ENCODE assay signal across 8 cellular contexts in the genomic region with DNA sequence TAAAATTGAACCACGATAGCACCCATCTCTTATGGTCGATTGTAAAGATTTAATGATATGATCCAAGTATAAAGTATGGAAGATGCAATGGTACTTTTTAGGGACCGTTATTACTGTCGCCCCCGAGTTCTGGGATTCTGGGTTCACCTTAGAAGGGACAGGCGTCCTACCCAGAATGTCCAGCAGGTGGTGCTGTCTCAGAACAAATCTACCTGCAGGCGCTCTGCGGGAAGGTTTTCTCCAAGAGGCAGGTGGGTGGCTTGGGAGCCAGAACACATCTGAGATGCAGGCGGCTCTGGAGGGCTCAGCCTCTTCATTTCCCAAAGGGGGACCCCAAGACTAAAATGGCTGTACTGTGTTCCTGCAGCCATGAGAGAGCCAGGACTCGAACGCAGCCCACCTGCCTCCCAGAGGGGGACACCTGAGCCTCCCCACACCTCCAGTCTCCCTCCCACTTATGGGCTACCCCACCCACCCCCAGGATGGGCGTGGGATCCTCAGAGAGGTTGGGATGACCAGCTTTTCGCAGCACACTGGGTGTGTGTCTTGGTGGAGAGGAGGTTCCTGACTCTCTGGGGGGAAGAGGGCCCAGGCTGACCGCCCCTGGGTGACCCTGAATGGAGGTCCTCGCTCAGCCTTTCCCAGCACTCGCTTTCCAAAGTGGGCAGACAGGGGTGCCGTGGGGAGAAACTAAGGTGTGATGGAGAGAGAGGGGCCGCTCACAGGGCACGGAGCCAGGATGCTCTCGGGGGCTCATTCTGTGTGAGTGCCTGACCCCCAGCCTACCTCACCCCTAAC. TPM values are rescaled to one million over a fixed set of nuclear protein-coding genes. Genes with fewer than 3 reads are reported as not detected.
DNase-seq lines count a peak whose midpoint lies in the region; ATAC-seq and TF ChIP-seq lines count a peak whose summit lies in the region.

No MANE protein-coding gene starts in this region.

- intact Hi-C loops in head of caudate nucleus (cut with DNase I) = loop anchor here (5.0 kb wide), 1 partner anchor 327 kb away; no protein-coding TSS in a partner anchor

- DNase-seq in CMK (ENCODE audit: low read depth) = peak; percentile 9
- DNase-seq in HT1080 (ENCODE audit: low read depth) = peak; percentile 21
- peak; percentile 45 for DNase-seq in RPMI7951 (ENCODE audit: low read depth)
- DNase-seq in activated gamma-delta T cell treated with anti-CD3 and anti-CD28 coated beads, Interleukin-2, amount 50 U/mL, for 16 hours (ENCODE audit: low read depth) = peak; percentile 66
- DNase-seq in head of caudate nucleus = peak; percentile 72 to 96 (median 90)
- DNase-seq in progenitor cell of endocrine pancreas (ENCODE audit: low spot score, unreplicated experiment) = peak; percentile 78

- no peaks in the 10 kb centered on the region for H3K36me3 Mint-ChIP-seq in progenitor cell of endocrine pancreas (ENCODE audit: insufficient read depth)

- peak; percentile 92 for TF ChIP-seq CTCF in progenitor cell of endocrine pancreas (IDR thresholded peaks at IDR 0.05; ENCODE audit: unreplicated experiment)

- no peak overlapping the region for H3K4me3 Mint-ChIP-seq in progenitor cell of endocrine pancreas (ENCODE audit: low read depth)

- peaks cover 32% of the 10 kb centered on the region for H3K27me3 Mint-ChIP-seq in progenitor cell of endocrine pancreas

- no peak for ATAC-seq in HG03196 (IDR thresholded peaks at IDR 0.05; ENCODE audit: unreplicated experiment)
- no peak for ATAC-seq in GM18909 (IDR thresholded peaks at IDR 0.05; ENCODE audit: poor library complexity, unreplicated experiment)

- H3K27ac Mint-ChIP-seq in progenitor cell of endocrine pancreas = no peak overlapping the region

- H3K9me3 Mint-ChIP-seq in progenitor cell of endocrine pancreas (ENCODE audit: low read depth) = no peaks in the 10 kb centered on the region

- no peaks in the 10 kb centered on the region for H3K4me1 Mint-ChIP-seq in progenitor cell of endocrine pancreas (ENCODE audit: low read depth)

RNA-seq across cellular contexts. Expression of gene CORO2B, which starts 28.1 kb away (rescaled TPM):
- total RNA-seq in HT1080 (2014; rRNA removed; shearing (Covaris generic)) = 12.3 and 15.9 TPM in 2 replicates
- 10.2 and 11.7 TPM in 2 replicates for polyA plus RNA-seq in HT1080 (2015; cell fraction: cytosol; rRNA removed)
- polyA plus RNA-seq in HT1080 (2015; cell fraction: nucleus; rRNA removed) = 6.0 and 8.2 TPM in 2 replicates
- total RNA-seq in RPMI7951 (2014; rRNA removed; shearing (Covaris generic)) = 5.6 and 5.9 TPM in 2 replicates
- 1.5 and 2.0 TPM in 2 replicates for total RNA-seq in progenitor cell of endocrine pancreas

Comparison
In these comparisons a context has a peak if more than half of its experiments do, and no peak if none do; other contexts are left out.
1. DNase-seq: peak in every context shown above with its lines; median percentile 90 in head of caudate nucleus; 78 in progenitor cell of endocrine pancreas; 66 in activated gamma-delta T cell treated with anti-CD3 and anti-CD28 coated beads, Interleukin-2, amount 50 U/mL, for 16 hours; 45 in RPMI7951; 21 in HT1080; 9 in CMK.